ENCODE assay signal across 1 cellular context in the genomic region with DNA sequence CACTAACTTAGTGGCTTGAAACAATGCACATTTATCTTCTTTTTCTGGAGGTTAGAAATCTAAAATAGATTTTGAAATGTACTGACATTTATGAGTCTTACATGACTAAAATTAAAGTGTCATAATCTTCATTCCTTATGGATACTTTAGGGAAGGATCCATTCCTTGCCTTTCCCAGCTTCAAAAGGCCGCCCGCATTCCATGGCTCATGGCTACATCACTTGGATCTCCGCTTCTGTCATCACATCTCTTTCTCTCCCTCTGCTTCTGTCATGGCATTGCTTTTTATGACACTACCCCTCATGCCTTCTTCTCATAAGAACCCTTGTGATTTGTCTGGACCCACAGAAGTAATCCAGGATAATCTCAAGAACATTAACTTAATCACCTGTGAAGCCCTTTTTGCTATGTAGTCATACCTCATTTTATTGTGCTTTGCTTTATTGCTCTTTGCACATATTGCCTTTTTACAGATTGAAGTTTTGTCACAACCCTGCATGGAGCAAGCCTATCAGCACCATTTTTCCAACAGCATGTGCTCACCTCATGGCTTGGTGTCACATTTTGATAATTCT.
TF ChIP-seq lines count a peak whose summit lies in the region.

No MANE protein-coding gene starts in this region.

TF ChIP-seq in H1, 55 proteins besides CTCF, POLR2A, EP300 and RAD21 (continued from another document):
- TF ChIP-seq CBX8 (IDR thresholded peaks at IDR 0.05; ENCODE audit: borderline replicate concordance, low read depth, low read length) (no peak), CHD1 (IDR thresholded peaks at IDR 0.05; ENCODE audit: low read depth, low read length) (no peak), KDM4A (IDR thresholded peaks at IDR 0.05; ENCODE audit: low read depth, low read length, severe bottlenecking) (no peak), RBBP5 (IDR thresholded peaks at IDR 0.05; ENCODE audit: borderline replicate concordance, low read depth, low read length) (no peak), TEAD4 (IDR thresholded peaks at IDR 0.05; ENCODE audit: low read depth, low read length) (no peak), JUN (IDR thresholded peaks at IDR 0.05; ENCODE audit: low read depth, low read length) (no peak), CBX5 (IDR thresholded peaks at IDR 0.05; ENCODE audit: low read depth, low read length) (no peak), FOSL1 (IDR thresholded peaks at IDR 0.05; ENCODE audit: insufficient read depth, low read depth, low read length) (no peak), CREB1 (IDR thresholded peaks at IDR 0.05) (no peak), YY1 (IDR thresholded peaks at IDR 0.05; ENCODE audit: low read depth, low read length) (no peak), RFX5 (IDR thresholded peaks at IDR 0.05; ENCODE audit: borderline replicate concordance, low read depth, low read length) (no peak), KDM1A (IDR thresholded peaks at IDR 0.05; ENCODE audit: borderline replicate concordance, low read length) (no peak), HDAC2 (IDR thresholded peaks at IDR 0.05; ENCODE audit: borderline replicate concordance in 1 of 2, low read depth in 2 of 2, low read length in 2 of 2) (no peak)
